ENCODE assay signal across 8 cellular contexts in genomic region chr11:71316701-71317100, GRCh38.
"Had no signal": no experiment of that assay in that cellular context is flagged by ENCODE, and none has a peak within 500 bp of the region (broad histone marks: within the 10 kb centered on the region; RNA-seq: fewer than 3 reads in every experiment).

No MANE protein-coding gene starts in this region.

- H3K9ac ChIP-seq: KMS-11 had no signal

- H3K4me2 ChIP-seq: KMS-11 had no signal

- H3K4me3 ChIP-seq: K562 had no signal

- H3K4me1 Mint-ChIP-seq: IgD-negative memory B cell had no signal

- DNase-seq: IMR-90, KBM-7, KG1 had no signal

- H3K27ac ChIP-seq: HL-60, KMS-11 had no signal

- ATAC-seq: K562 had no signal

- FAIRE-seq: HTR-8/SVneo, K562 had no signal

- H3K4me3 Mint-ChIP-seq: IgD-negative memory B cell had no signal

- H3K36me3 Mint-ChIP-seq: IgD-negative memory B cell had no signal
